In genomic region chr5:3382782-3383181, GRCh38 we compare ENCODE assay signal across 20 cellular contexts.
"Had no signal": no experiment of that assay in that cellular context is flagged by ENCODE, and none has a peak within 500 bp of the region (broad histone marks: within the 10 kb centered on the region; RNA-seq: fewer than 3 reads in every experiment).

No MANE protein-coding gene starts in this region.

- H3K9me3 ChIP-seq: SJCRH30 had no signal

- H3K4me1 ChIP-seq: SJCRH30 had no signal

- DNase-seq: KBM-7, MV-4-11, NCI-H1092 treated with DMSO at 0.1 percent for 48 hours, NCI-H1436, NCI-H187, NCI-H2029, NCI-H2081 treated with DMSO at 0.1 percent for 48 hours, NCI-H2171, NCI-H226, NCI-H446, NCI-H510A, NCI-H524 treated with DMSO at 0.1 percent for 48 hours, NCI-H69, NCI-H774, PC-3, SHP77, SJCRH30 had no signal

- H3K27me3 ChIP-seq: SJCRH30 had no signal

- H3K36me3 ChIP-seq: SJCRH30 had no signal

- ATAC-seq: Panc1, PC-3, SK-N-SH treated with all-trans-retinoic acid at 6 μM for 48 hours had no signal

- H3K4me3 ChIP-seq: SJCRH30 had no signal

- H3K27ac ChIP-seq: RWPE1, SJCRH30 had no signal
